In the genomic region with DNA sequence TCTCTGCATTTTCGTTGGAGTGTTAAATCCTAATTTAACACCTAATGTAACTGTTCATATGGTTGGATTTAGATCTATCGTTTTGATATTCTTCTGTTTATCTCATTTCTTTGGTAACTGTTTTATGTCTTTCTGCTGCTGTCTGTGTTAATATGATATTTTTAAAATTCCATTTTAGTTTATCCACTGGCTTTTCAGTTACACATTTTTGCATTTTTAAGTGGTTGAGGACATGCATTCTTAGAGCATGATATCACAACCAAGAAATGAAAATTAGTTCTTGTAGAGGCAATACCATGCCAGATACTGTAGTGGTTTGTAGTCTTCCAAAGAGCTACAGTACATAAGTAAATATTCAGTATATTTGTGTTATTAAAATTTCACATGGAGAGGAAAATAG, we compare ENCODE assay signal across 18 cellular contexts. TPM values are rescaled to one million over a fixed set of nuclear protein-coding genes. Genes with fewer than 3 reads are reported as not detected.
A peak's percentile ranks its signal among the peaks of the same experiment; 100 is the strongest.
DNase-seq lines count a peak whose midpoint lies in the region; ATAC-seq lines count a peak whose summit lies in the region.
"Had no signal": no experiment of that assay in that cellular context is flagged by ENCODE, and none has a peak within 500 bp of the region (broad histone marks: within the 10 kb centered on the region; RNA-seq: fewer than 3 reads in every experiment).

No MANE protein-coding gene starts in this region.

- peaks cover 2% of the 10 kb centered on the region for H3K79me2 ChIP-seq in trophoblast cell (ENCODE audit: control insufficient read depth, insufficient read depth, low read length, poor library complexity)

- H3K27me3 ChIP-seq in SJCRH30 (no peaks in the 10 kb centered on the region), trophoblast cell (ENCODE audit: insufficient read depth, low read length) (no peaks in the 10 kb centered on the region)

- no peak overlapping the region for H3K4me2 ChIP-seq in trophoblast cell (ENCODE audit: low read length)

- no peak overlapping the region for H4K8ac ChIP-seq in trophoblast cell (ENCODE audit: low read depth, low read length)

- H2BK5ac ChIP-seq in trophoblast cell (ENCODE audit: low read depth, low read length, poor library complexity) = no peak overlapping the region

- no peak overlapping the region for H3K18ac ChIP-seq in trophoblast cell (ENCODE audit: low read length)

- H3K4me3 Mint-ChIP-seq in T-cell = no peak overlapping the region
- H3K4me3 Mint-ChIP-seq: activated CD4-positive, alpha-beta memory T cell treated with anti-CD3 and anti-CD28 coated beads for 36 hours; stimulated activated memory B cell treated with anti-CD40 and anti-IgM and Interleukin-4, amounts not matched to agents 10 μg/mL and 1 μg/mL and 100 μg/mL, for 72 hours had no signal

- no peak overlapping the region for H3K27ac Mint-ChIP-seq in T-cell
- H3K27ac Mint-ChIP-seq: activated CD4-positive, alpha-beta memory T cell treated with anti-CD3 and anti-CD28 coated beads for 36 hours; progenitor cell of endocrine pancreas; stimulated activated memory B cell treated with anti-CD40 and anti-IgM and Interleukin-4, amounts not matched to agents 10 μg/mL and 1 μg/mL and 100 μg/mL, for 72 hours had no signal

- H3K27ac ChIP-seq in SJCRH30 (peak overlapping the region; percentile 92), trophoblast cell (ENCODE audit: low read depth, low read length) (no peak overlapping the region)
- H3K27ac ChIP-seq: epithelial cell of prostate had no signal

- H3K9me3 ChIP-seq in SJCRH30 (replicated peaks) (no peaks in the 10 kb centered on the region), trophoblast cell (ENCODE audit: insufficient read depth, low read depth, low read length) (no peaks in the 10 kb centered on the region)

- H3K4ac ChIP-seq in trophoblast cell (ENCODE audit: low read depth, low read length) = no peak overlapping the region

- no peaks in the 10 kb centered on the region for H3K4me1 Mint-ChIP-seq in T-cell
- H3K4me1 Mint-ChIP-seq: stimulated activated memory B cell treated with anti-CD40 and anti-IgM and Interleukin-4, amounts not matched to agents 10 μg/mL and 1 μg/mL and 100 μg/mL, for 72 hours had no signal

- H2BK12ac ChIP-seq in trophoblast cell (ENCODE audit: low read length) = no peak overlapping the region

- H3K23ac ChIP-seq in trophoblast cell (ENCODE audit: low read length) = no peak overlapping the region

- no peak for ATAC-seq in GM19324 (IDR thresholded peaks at IDR 0.05; ENCODE audit: low FRiP score, unreplicated experiment)
- ATAC-seq in T-cell (replicated peaks in 1 of 4) = no peak
- ATAC-seq: stimulated activated memory B cell treated with anti-CD40 and anti-IgM and Interleukin-4, amounts not matched to agents 10 μg/mL and 1 μg/mL and 100 μg/mL, for 72 hours had no signal

- no peak overlapping the region for H4K12ac ChIP-seq in trophoblast cell (ENCODE audit: low read depth, low read length)

- H2BK120ac ChIP-seq in trophoblast cell (ENCODE audit: insufficient read depth, low read length, poor library complexity) = no peak overlapping the region

- H3K27me3 Mint-ChIP-seq in T-cell = peaks cover 11 to 12% of the 10 kb centered on the region in 2 donors
- H3K27me3 Mint-ChIP-seq: progenitor cell of endocrine pancreas had no signal

- peaks cover 28% of the 10 kb centered on the region for H3K4me1 ChIP-seq in SJCRH30
- peaks cover 4 to 8% of the 10 kb centered on the region in 2 experiments for H3K4me1 ChIP-seq in trophoblast cell (ENCODE audit: control insufficient read depth in 1 of 2, insufficient read depth in 2 of 2, low read length in 2 of 2)

- H3K9ac ChIP-seq in trophoblast cell (ENCODE audit: low read length) = no peak overlapping the region

- WGBS in trophoblast cell (ENCODE audit: extremely low coverage, insufficient coverage, insufficient read length) = no CpG with 5 or more reads among the region's 2 CpGs

- no peak overlapping the region for H2AK5ac ChIP-seq in trophoblast cell (ENCODE audit: low read length)

- POLR2A ChIA-PET in T-cell (lab: Charles Lee) = no interaction called here

- DNase-seq in EH (ENCODE audit: low read depth) (peak; percentile 67), SJCRH30 (peak in 1 of 2 experiments; percentile 53), fibroblast of peridontal ligament (ENCODE audit: extremely low read depth) (peak; percentile 66), trophoblast cell (peak; percentile 7 to 71), globus pallidus (ENCODE audit: low spot score) (no peak), T-cell (no peak), hippocampal formation (lab: John Stamatoyannopoulos, UW) (no peak)
- DNase-seq: activated CD4-positive, alpha-beta memory T cell treated with anti-CD3 and anti-CD28 coated beads for 36 hours; activated effector memory CD4-positive, alpha-beta T cell treated with Interleukin-2 at 50 U/mL for 16 hours; midbrain; NCI-H1436; NCI-H526 treated with DMSO at 0.1 percent for 48 hours; stimulated activated CD4-positive, alpha-beta T cell treated with anti-CD3 and anti-CD28 coated beads, Interleukin-4, amount 100 ng/mL, for 24 hours; T1000 had no signal

- H4K91ac ChIP-seq in trophoblast cell (ENCODE audit: low read depth, low read length) = no peak overlapping the region

- CTCF ChIA-PET in T-cell (lab: Charles Lee) = no interaction called here

- H3K4me3 ChIP-seq in SJCRH30 (peak overlapping the region; percentile 5; the same call in 1 of the 2 replicates), trophoblast cell (ENCODE audit: low read depth, low read length) (no peak overlapping the region)

- H2AFZ ChIP-seq in trophoblast cell (ENCODE audit: insufficient read depth, low read length, poor library complexity) = no peak overlapping the region

- no peaks in the 10 kb centered on the region for H3K36me3 Mint-ChIP-seq in T-cell
- H3K36me3 Mint-ChIP-seq: activated CD4-positive, alpha-beta memory T cell treated with anti-CD3 and anti-CD28 coated beads for 36 hours; stimulated activated memory B cell treated with anti-CD40 and anti-IgM and Interleukin-4, amounts not matched to agents 10 μg/mL and 1 μg/mL and 100 μg/mL, for 72 hours had no signal

- H3K14ac ChIP-seq in trophoblast cell (ENCODE audit: low read length) = no peak overlapping the region

- H3K9me3 Mint-ChIP-seq in T-cell = no peaks in the 10 kb centered on the region
- H3K9me3 Mint-ChIP-seq: activated CD4-positive, alpha-beta memory T cell treated with anti-CD3 and anti-CD28 coated beads for 36 hours had no signal

- H3K36me3 ChIP-seq in SJCRH30 = no peaks in the 10 kb centered on the region
- H3K36me3 ChIP-seq in trophoblast cell (ENCODE audit: control insufficient read depth in 1 of 2, insufficient read depth in 2 of 2, low read length in 2 of 2) = no peaks in the 10 kb centered on the region

- no peaks in the 10 kb centered on the region for H3K79me1 ChIP-seq in trophoblast cell (ENCODE audit: low read length)

RNA-seq across cellular contexts. Expression of a gene that starts 58.6 kb away (rescaled TPM):
- total RNA-seq in SJCRH30 (2014; rRNA removed; shearing (Covaris generic)) = 20.3 and 22.4 TPM in 2 replicates
- polyA plus RNA-seq in trophoblast cell (2013) = 34.6 and 34.8 TPM in 2 replicates
- under 1 TPM in 3 of 5 donors, not detected in 2; 0.20 to 0.41 (median 0.22) TPM for total RNA-seq in T-cell
- total RNA-seq: activated CD4-positive, alpha-beta memory T cell treated with anti-CD3 and anti-CD28 coated beads for 36 hours had no signal

Comparison
In these comparisons a context has a peak if more than half of its experiments do, and no peak if none do; other contexts are left out.
1. DNase-seq: peak in EH (single experiment), fibroblast of peridontal ligament (single experiment) and trophoblast cell (2 of 2); none in globus pallidus (single experiment), T-cell (0 of 34) and hippocampal formation (0 of 2).
2. RNA of a gene that starts 58.6 kb away (total RNA-seq): 20.3 to 22.4 TPM in SJCRH30; 0.20 to 0.41 TPM in T-cell; every median in the first group is over 10 times any median in the second.